In the genomic region with DNA sequence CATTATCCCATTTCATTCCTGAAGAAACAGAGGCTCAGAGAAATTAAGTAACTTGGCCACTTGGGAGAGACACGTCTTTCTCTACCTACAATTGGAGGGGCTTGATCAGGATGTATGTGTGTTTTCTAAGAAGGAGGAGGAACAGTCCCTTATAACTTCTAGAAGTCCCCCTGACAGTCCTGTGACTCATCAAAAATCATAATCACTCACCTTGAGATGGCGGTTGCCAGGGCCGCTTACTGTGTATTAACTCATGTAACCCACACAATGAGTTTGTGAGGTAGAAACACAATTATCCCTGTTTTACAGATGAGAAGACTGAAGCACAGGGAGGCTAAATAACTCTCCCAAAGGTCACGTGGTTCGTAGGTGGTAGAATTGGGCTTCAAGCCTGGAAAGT, we compare ENCODE assay signal across 17 cellular contexts. TPM values are rescaled to one million over a fixed set of nuclear protein-coding genes. Genes with fewer than 3 reads are reported as not detected.
DNase-seq lines count a peak whose midpoint lies in the region; ATAC-seq, FAIRE-seq and TF ChIP-seq lines count a peak whose summit lies in the region.
"Had no signal": no experiment of that assay in that cellular context is flagged by ENCODE, and none has a peak within 500 bp of the region (broad histone marks: within the 10 kb centered on the region; RNA-seq: fewer than 3 reads in every experiment).

No MANE protein-coding gene starts in this region.

- no peak overlapping the region for H3K4me3 ChIP-seq in epithelial cell of esophagus (ENCODE audit: low read length)
- H3K4me3 ChIP-seq: Peyer's patch had no signal

- peaks cover 33% of the 10 kb centered on the region for H3K27me3 Mint-ChIP-seq in activated T-cell treated with anti-CD3 and anti-CD28 coated beads, Interleukin-2, amount 50 U/mL, for 72 hours (ENCODE audit: low read depth)

- H3K36me3 Mint-ChIP-seq in activated T-cell treated with anti-CD3 and anti-CD28 coated beads, Interleukin-2, amount 50 U/mL, for 72 hours (ENCODE audit: insufficient read depth in 2 of 2): peaks cover 4 to 8% of the 10 kb centered on the region in 2 donors
- H3K36me3 Mint-ChIP-seq: CD8-positive, alpha-beta T cell had no signal

- peak; percentile 56 to 76 for ATAC-seq in activated T-cell treated with anti-CD3 and anti-CD28 coated beads, Interleukin-2, amount 50 U/mL, for 72 hours (replicated peaks in 1 of 2)
- ATAC-seq in HG03139 (IDR thresholded peaks at IDR 0.05; ENCODE audit: unreplicated experiment): no peak
- ATAC-seq: CD8-positive, alpha-beta T cell had no signal

- peaks cover 7% of the 10 kb centered on the region for H3K4me1 Mint-ChIP-seq in activated T-cell treated with anti-CD3 and anti-CD28 coated beads, Interleukin-2, amount 50 U/mL, for 72 hours (ENCODE audit: low read depth)

- H3K27ac Mint-ChIP-seq in activated T-cell treated with anti-CD3 and anti-CD28 coated beads, Interleukin-2, amount 50 U/mL, for 72 hours: no peak overlapping the region
- H3K27ac Mint-ChIP-seq: CD8-positive, alpha-beta T cell had no signal

- no peak for FAIRE-seq in RCC 7860 (lab: Jason Lieb, UNC)
- FAIRE-seq: H54 had no signal

- TF ChIP-seq CTCF in epithelial cell of esophagus (IDR thresholded peaks at IDR 0.05; ENCODE audit: insufficient read depth, low read depth, low read length, missing control alignments): no peak

- H3K9me3 Mint-ChIP-seq in activated T-cell treated with anti-CD3 and anti-CD28 coated beads, Interleukin-2, amount 50 U/mL, for 72 hours: peaks cover 4 to 5% of the 10 kb centered on the region in 2 donors

- no peak for DNase-seq in activated T-cell treated with anti-CD3 and anti-CD28 coated beads, Interleukin-2, amount 50 U/mL, for 72 hours
- DNase-seq in activated T-cell treated with anti-CD3 and anti-CD28 coated beads for 4 hours (no peak), Daoy (ENCODE audit: low read depth) (peak; percentile 45), RCC 7860 (ENCODE audit: low spot score) (peak; percentile 81), epithelial cell of esophagus (ENCODE audit: low read depth) (peak; percentile 53), NCI-H2081 treated with DMSO at 0.1 percent for 48 hours (lab: John Stamatoyannopoulos, UW) (no peak), DMS153 (lab: John Stamatoyannopoulos, UW) (no peak)
- DNase-seq: CD8-positive, alpha-beta T cell; MM.1S; NCI-H1105 treated with DMSO at 0.1 percent for 48 hours; NCI-H187; NCI-H2171; NCI-H774; Peyer's patch; SIG-M5 had no signal

- no peak overlapping the region for H3K4me3 Mint-ChIP-seq in activated T-cell treated with anti-CD3 and anti-CD28 coated beads, Interleukin-2, amount 50 U/mL, for 72 hours
- H3K4me3 Mint-ChIP-seq: CD8-positive, alpha-beta T cell had no signal

RNA-seq across cellular contexts. Expression of a gene that starts 56.8 kb away (rescaled TPM):
- total RNA-seq in activated T-cell treated with anti-CD3 and anti-CD28 coated beads, Interleukin-2, amount 50 U/mL, for 72 hours: under 1 TPM; 0.32 to 0.34 TPM
- 8.6 and 17.1 TPM in 2 replicates for total RNA-seq in Daoy (2014; rRNA removed; shearing (Covaris generic))
- total RNA-seq: CD8-positive, alpha-beta T cell; Peyer's patch had no signal

Comparison
In these comparisons a context has a peak if more than half of its experiments do, and no peak if none do; other contexts are left out.
1. DNase-seq: peak in Daoy (single experiment), RCC 7860 (single experiment) and epithelial cell of esophagus (single experiment); none in activated T-cell treated with anti-CD3 and anti-CD28 coated beads, Interleukin-2, amount 50 U/mL, for 72 hours (0 of 2), activated T-cell treated with anti-CD3 and anti-CD28 coated beads for 4 hours (single experiment), NCI-H2081 treated with DMSO at 0.1 percent for 48 hours (single experiment) and DMS153 (single experiment).